In genomic region chr9:85533538-85533937, GRCh38 we compare ENCODE assay signal across 22 cellular contexts.
A peak's percentile ranks its signal among the peaks of the same experiment; 100 is the strongest.
DNase-seq lines count a peak whose midpoint lies in the region; FAIRE-seq and TF ChIP-seq lines count a peak whose summit lies in the region.
"Had no signal": no experiment of that assay in that cellular context is flagged by ENCODE, and none has a peak within 500 bp of the region (broad histone marks: within the 10 kb centered on the region; RNA-seq: fewer than 3 reads in every experiment).

No MANE protein-coding gene starts in this region.

- H3K4me1 ChIP-seq in HEK293 (ENCODE audit: control insufficient read depth, insufficient read depth, low read length) (no peaks in the 10 kb centered on the region), H1 (replicated peaks in 1 of 4; ENCODE audit: control insufficient read depth in 3 of 4, insufficient read depth in 4 of 4, low read length in 3 of 4) (no peaks in the 10 kb centered on the region), tibial nerve (no peaks in the 10 kb centered on the region)
- H3K4me1 ChIP-seq: BE2C had no signal

- H2BK5ac ChIP-seq in H1 (ENCODE audit: low read depth, low read length): no peak overlapping the region

- no peak overlapping the region for H2BK120ac ChIP-seq in H1 (replicated peaks; ENCODE audit: low read depth, low read length)

- no peak for TF ChIP-seq RAD21 in H1 (IDR thresholded peaks at IDR 0.05 in 1 of 2, conservative IDR thresholded peaks at IDR 0.05 in 1 of 2; ENCODE audit: low read depth in 2 of 2, low read length in 2 of 2)

- H3K27ac ChIP-seq in HEK293 (ENCODE audit: extremely low read depth, low read depth, low read length): no peak overlapping the region
- no peak overlapping the region for H3K27ac ChIP-seq in H1 (ENCODE audit: low read depth, low read length)
- no peak overlapping the region for H3K27ac ChIP-seq in tibial nerve

- H3K9ac ChIP-seq in H1 (replicated peaks in 1 of 4; ENCODE audit: extremely low read depth in 1 of 4, low read depth in 3 of 4, low read length in 3 of 4): no peak overlapping the region

- H3K14ac ChIP-seq in H1 (ENCODE audit: insufficient read length): no peak overlapping the region

- FAIRE-seq in HTR-8/SVneo (lab: Jason Lieb, UNC) (peak; percentile 60), H1 (lab: Jason Lieb, UNC) (no peak), urothelium cell line (lab: Jason Lieb, UNC) (peak; percentile 99)
- FAIRE-seq: A204.1, K562 had no signal

- H3K36me3 ChIP-seq in HEK293 (ENCODE audit: control insufficient read depth in 2 of 2, insufficient read depth in 1 of 2, low read length in 2 of 2): no peaks in the 10 kb centered on the region
- no peaks in the 10 kb centered on the region for H3K36me3 ChIP-seq in H1 (ENCODE audit: control insufficient read depth in 2 of 4, insufficient read depth in 4 of 4, low read length in 3 of 4)
- no peaks in the 10 kb centered on the region for H3K36me3 ChIP-seq in tibial nerve
- H3K36me3 ChIP-seq: BE2C had no signal

- no peak overlapping the region for H2AFZ ChIP-seq in H1 (ENCODE audit: low read length)

- peaks cover 5% of the 10 kb centered on the region; the same call in 1 of the 2 replicates for H3K23me2 ChIP-seq in H1 (ENCODE audit: low read depth, low read length)

- H2BK15ac ChIP-seq in H1 (ENCODE audit: low read length): no peak overlapping the region

- peak overlapping the region; percentile 79; the same call in 1 of the 2 replicates for H2AK5ac ChIP-seq in H1 (ENCODE audit: low read depth, low read length)

- no peak overlapping the region for H2BK20ac ChIP-seq in H1 (ENCODE audit: low read length)

- peak overlapping the region; percentile 60 for H3K23ac ChIP-seq in H1 (ENCODE audit: insufficient read length)

- TF ChIP-seq CTCF in HEK293 (tag by site-specific recombination; IDR thresholded peaks at IDR 0.05) (no peak), H1 (IDR thresholded peaks at IDR 0.05; ENCODE audit: control extremely low read depth in 1 of 3, insufficient read depth in 1 of 3, low read depth in 1 of 3, low read length in 3 of 3) (no peak), tibial nerve (IDR thresholded peaks at IDR 0.05) (no peak)

- peak overlapping the region; percentile 63 for H3K56ac ChIP-seq in H1 (replicated peaks; ENCODE audit: insufficient read length, low read depth, low read length)

- no peak for DNase-seq in HTR-8/SVneo (ENCODE audit: insufficient read length, low spot score)
- no peak for DNase-seq in H1 (ENCODE audit: low read depth in 1 of 2, low spot score in 2 of 2)
- no peak for DNase-seq in urothelium cell line (ENCODE audit: low spot score)
- DNase-seq in KBM-7: no peak
- no peak for DNase-seq in activated T-cell treated with anti-CD3 and anti-CD28 coated beads for 4 hours
- DNase-seq in tibial nerve (ENCODE audit: low spot score in 2 of 2): no peak
- DNase-seq: ACHN; BE2C; C1 segment of cervical spinal cord; CD4-positive, CD25-positive, alpha-beta regulatory T cell; CD8-positive, alpha-beta memory T cell; COR-L47; DMS 273 treated with DMSO at 0.1 percent for 48 hours; DMS53; DND-41; EL; GOT3; H9; Karpas-422 had no signal

- no peak overlapping the region for H3K4me3 ChIP-seq in HEK293 (ENCODE audit: low read depth, low read length)
- no peak overlapping the region for H3K4me3 ChIP-seq in H1 (ENCODE audit: extremely low read depth in 1 of 4, insufficient read depth in 2 of 4, low read depth in 3 of 4, low read length in 4 of 4)
- no peak overlapping the region for H3K4me3 ChIP-seq in tibial nerve
- H3K4me3 ChIP-seq: K562 had no signal

- H4K8ac ChIP-seq in H1 (ENCODE audit: extremely low read depth, insufficient read depth, low read length): no peak overlapping the region

- TF ChIP-seq POLR2A in H1 (IDR thresholded peaks at IDR 0.05; ENCODE audit: control extremely low read depth in 1 of 2, low read depth in 2 of 2, low read length in 2 of 2) (no peak), tibial nerve (IDR thresholded peaks at IDR 0.05) (no peak)

- H4K5ac ChIP-seq in H1 (ENCODE audit: insufficient read length, low read depth, low read length): no peak overlapping the region

- TF ChIP-seq EP300 in H1 (IDR thresholded peaks at IDR 0.05; ENCODE audit: borderline replicate concordance in 1 of 2, low read depth in 2 of 2, low read length in 2 of 2) (no peak), tibial nerve (IDR thresholded peaks at IDR 0.05) (no peak)

- H2BK12ac ChIP-seq in H1 (ENCODE audit: low read depth, low read length): no peak overlapping the region; the same call in 1 of the 2 replicates

- no peaks in the 10 kb centered on the region for H3K27me3 ChIP-seq in H1 (replicated peaks in 1 of 4; ENCODE audit: control insufficient read depth in 3 of 4, extremely low read depth in 1 of 4, insufficient read depth in 3 of 4, low read length in 3 of 4)
- H3K27me3 ChIP-seq in tibial nerve: no peaks in the 10 kb centered on the region
- H3K27me3 ChIP-seq: BE2C had no signal

- no peak overlapping the region for H4K91ac ChIP-seq in H1 (replicated peaks; ENCODE audit: insufficient read length, low read length)

- WGBS in H1 (ENCODE audit: extremely low coverage in 1 of 2, insufficient coverage in 1 of 2, insufficient read length in 1 of 2, insufficient replicate concordance in 2 of 2, low coverage in 1 of 2, low lambda C conversion rate in 2 of 2, missing lambda C conversion rate in 1 of 2), 2 experiments: 90 to 100% methylated on average over 1 to 4 of the region's 4 CpGs
- 93 to 99% methylated on average over 4 of the region's 4 CpGs for WGBS in tibial nerve, 2 donors

- no peaks in the 10 kb centered on the region for H3K79me1 ChIP-seq in H1 (ENCODE audit: low read depth, low read length)

- no peaks in the 10 kb centered on the region for H3K79me2 ChIP-seq in H1 (ENCODE audit: control insufficient read depth in 1 of 2, insufficient read depth in 2 of 2, low read length in 2 of 2)

- H3K9me3 ChIP-seq in HEK293 (ENCODE audit: control insufficient read depth, insufficient read depth, low read depth, low read length) (no peaks in the 10 kb centered on the region), H1 (ENCODE audit: insufficient read depth in 2 of 2, low read depth in 1 of 2, low read length in 1 of 2) (no peaks in the 10 kb centered on the region), tibial nerve (peaks cover 0 to 2% (median 0%) of the 10 kb centered on the region in 4 donors)
- H3K9me3 ChIP-seq: BE2C had no signal

- CTCF ChIA-PET in HEK293 (lab: Yijun Ruan, JAX): no interaction called here
- CTCF ChIA-PET in H1 (lab: Charles Lee; ENCODE audit: partially characterized antibody): interaction anchor here (0.9 kb wide), 1 partner anchor 11 kb away, joined by 3 read pairs; no protein-coding TSS in a partner anchor

- in situ Hi-C loops in KBM-7 (cut with MboI; ENCODE audit: low pct_unique_long_range_greater_than_20kb, low sequenced_read_pairs): no loop called here

- POLR2A ChIA-PET in HEK293 (lab: Yijun Ruan, JAX): no interaction called here
- POLR2A ChIA-PET in H1 (lab: Charles Lee; ENCODE audit: partially characterized antibody): no interaction called here

- H3K4me2 ChIP-seq in H1 (ENCODE audit: insufficient read depth in 1 of 2, low read depth in 2 of 2, low read length in 2 of 2): no peak overlapping the region

- H3K18ac ChIP-seq in H1 (ENCODE audit: extremely low read depth, low read length): no peak overlapping the region

- peaks cover 0 to 4% of the 10 kb centered on the region in 2 experiments for H4K20me1 ChIP-seq in H1 (replicated peaks in 1 of 2; ENCODE audit: control insufficient read depth in 1 of 2, insufficient read depth in 2 of 2, low read length in 2 of 2)

- H3K4ac ChIP-seq in H1 (replicated peaks; ENCODE audit: insufficient read length, low read depth, low read length): peak overlapping the region; percentile 28

TF ChIP-seq in HEK293, 187 proteins besides CTCF, POLR2A, EP300 and RAD21 (continues in another document):
- TF ChIP-seq ZNF121 (tag by site-specific recombination; IDR thresholded peaks at IDR 0.05) (no peak), ZNF777 (tag by site-specific recombination; IDR thresholded peaks at IDR 0.05; ENCODE audit: borderline replicate concordance) (peak; percentile 61; the same call in 1 of the 2 replicates), ZNF18 (tag by site-specific recombination; IDR thresholded peaks at IDR 0.05) (peak; percentile 25; the same call in 1 of the 2 replicates)

TF ChIP-seq in H1, 55 proteins besides CTCF, POLR2A, EP300 and RAD21:
- no peak for TF ChIP-seq FOSL1 (IDR thresholded peaks at IDR 0.05; ENCODE audit: insufficient read depth, low read depth, low read length)
- TF ChIP-seq HDAC6 (IDR thresholded peaks at IDR 0.05; ENCODE audit: low read depth, low read length): no peak
- TF ChIP-seq POU5F1 (IDR thresholded peaks at IDR 0.05; ENCODE audit: low read depth, low read length): no peak
- TF ChIP-seq RBBP5 (IDR thresholded peaks at IDR 0.05; ENCODE audit: borderline replicate concordance, low read depth, low read length): no peak
- TF ChIP-seq EZH2 (IDR thresholded peaks at IDR 0.05; ENCODE audit: low read depth, low read length, severe bottlenecking): no peak
- no peak for TF ChIP-seq RFX5 (IDR thresholded peaks at IDR 0.05; ENCODE audit: borderline replicate concordance, low read depth, low read length)
- no peak for TF ChIP-seq ASH2L (IDR thresholded peaks at IDR 0.05; ENCODE audit: low read length)
- TF ChIP-seq SUZ12 (IDR thresholded peaks at IDR 0.05; ENCODE audit: low read length): no peak
